Comparison of ENCODE assay signal across 8 cellular contexts in the genomic region with DNA sequence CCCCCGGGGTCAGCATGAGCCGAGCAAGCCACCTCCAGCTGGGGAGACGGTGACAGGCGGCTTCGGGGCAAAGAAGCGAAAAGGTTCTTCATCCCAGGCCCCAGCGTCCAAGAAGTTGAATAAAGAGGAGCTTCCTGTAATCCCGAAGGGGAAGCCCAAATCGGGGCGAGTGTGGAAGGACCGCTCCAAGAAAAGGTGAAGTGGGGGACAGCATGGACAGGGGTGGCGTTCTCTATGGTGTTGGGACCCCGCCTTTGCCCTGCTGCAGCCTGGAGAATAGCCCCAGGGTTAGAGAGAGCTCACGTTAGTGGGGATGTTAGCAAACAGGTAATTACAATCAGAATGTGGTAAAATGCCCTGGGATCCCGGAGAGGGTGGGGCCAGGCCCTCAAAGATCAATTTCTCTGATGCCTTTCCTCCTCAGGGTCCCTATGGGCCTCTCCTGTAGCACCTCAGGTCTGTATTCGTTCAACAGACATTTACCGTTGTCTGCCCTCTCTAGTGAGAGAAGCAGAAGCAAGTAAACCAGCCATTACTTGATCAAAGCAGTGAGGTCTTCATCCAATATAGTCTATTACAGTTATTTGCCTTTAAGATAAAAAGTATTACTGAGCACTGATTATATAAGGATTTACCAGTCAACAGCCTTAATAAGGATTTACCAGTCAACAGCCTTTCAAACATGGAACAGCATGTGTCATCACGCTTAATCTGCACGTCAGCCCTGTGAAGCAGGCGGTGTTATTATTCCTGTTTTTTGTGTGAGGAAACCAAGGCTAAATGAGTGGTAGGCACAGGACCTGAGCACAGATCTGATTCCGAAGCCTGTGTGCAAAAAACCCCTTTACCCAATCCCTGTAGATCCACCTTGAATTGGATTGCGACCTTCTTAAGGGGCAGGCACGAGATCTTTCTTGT. TPM values are rescaled to one million over a fixed set of nuclear protein-coding genes. Genes with fewer than 3 reads are reported as not detected.
DNase-seq lines count a peak whose midpoint lies in the region; ATAC-seq and TF ChIP-seq lines count a peak whose summit lies in the region.

No MANE protein-coding gene starts in this region.

- no peaks in the 10 kb centered on the region for H3K36me3 ChIP-seq in breast epithelium

- H3K27me3 Mint-ChIP-seq in IgD-negative memory B cell: no peaks in the 10 kb centered on the region

- H3K4me3 Mint-ChIP-seq in IgD-negative memory B cell: peak overlapping the region; percentile 74 to 100 (median 92)

- H3K9me3 ChIP-seq in breast epithelium (no peaks in the 10 kb centered on the region), mononuclear cell (ENCODE audit: low read depth, low read length) (no peaks in the 10 kb centered on the region)

- H3K4me3 ChIP-seq in AG09309 (ENCODE audit: control insufficient read depth, low read depth, low read length) (peak overlapping the region; percentile 99), breast epithelium (peak overlapping the region; percentile 79 to 91 (median 91)), mononuclear cell (ENCODE audit: low read length) (peak overlapping the region; percentile 76)

- peak overlapping the region; percentile 80 to 90 for H3K27ac ChIP-seq in breast epithelium

- no peak for ATAC-seq in HG03342 (IDR thresholded peaks at IDR 0.05; ENCODE audit: unreplicated experiment)

- H3K4me1 ChIP-seq in breast epithelium (peaks cover 8 to 28% of the 10 kb centered on the region in 2 donors), mononuclear cell (ENCODE audit: insufficient read depth, low read length) (peaks cover 38% of the 10 kb centered on the region)

- intact Hi-C loops in breast epithelium (cut with DNase I; ENCODE audit: low total_unique reads): no loop called here

- peak overlapping the region; percentile 85 to 98 (median 95) for H3K27ac Mint-ChIP-seq in IgD-negative memory B cell

- TF ChIP-seq POLR2A in breast epithelium (IDR thresholded peaks at IDR 0.05): no peak

- H3K4me1 Mint-ChIP-seq in IgD-negative memory B cell: peaks cover 26 to 35% (median 31%) of the 10 kb centered on the region in 3 donors

- TF ChIP-seq CTCF in AG09309 (IDR thresholded peaks at IDR 0.05; ENCODE audit: control insufficient read depth, insufficient read depth, low read depth, low read length, missing control alignments): no peak
- no peak for TF ChIP-seq CTCF in breast epithelium (IDR thresholded peaks at IDR 0.05)

- peaks cover 4% of the 10 kb centered on the region for H3K36me3 Mint-ChIP-seq in IgD-negative memory B cell

- DNase-seq in AG09309 (ENCODE audit: low read depth) (no peak), breast epithelium (ENCODE audit: low spot score in 2 of 2) (no peak), GDM1 (lab: John Stamatoyannopoulos, UW) (no peak), NOMO-1 treated with DMSO at 0.1 percent for 48 hours (lab: John Stamatoyannopoulos, UW; ENCODE audit: unreplicated experiment) (no peak), COLO668 (lab: John Stamatoyannopoulos, UW; ENCODE audit: unreplicated experiment) (no peak)

- no peaks in the 10 kb centered on the region for H3K9me3 Mint-ChIP-seq in IgD-negative memory B cell

- no peaks in the 10 kb centered on the region for H3K27me3 ChIP-seq in breast epithelium
- no peaks in the 10 kb centered on the region for H3K27me3 ChIP-seq in mononuclear cell (ENCODE audit: insufficient read depth, low read length)

RNA-seq across cellular contexts. Expression of gene CCDC86, which starts 1.0 kb away (rescaled TPM):
- 21.1 TPM for polyA plus RNA-seq in IgD-negative memory B cell
- total RNA-seq in breast epithelium (10 to 100 TPM; 17.8 to 22.9 (median 19.5) TPM), mononuclear cell (3.8 TPM)

RNA-seq across cellular contexts. Expression of gene PTGDR2, which starts 12.8 kb away (rescaled TPM):
- polyA plus RNA-seq in IgD-negative memory B cell: 0.16 TPM
- total RNA-seq in breast epithelium: under 1 TPM in 2 of 3 donors, not detected in 1; 0.16 to 0.59 TPM
- 0.52 TPM for total RNA-seq in mononuclear cell

RNA-seq across cellular contexts. Expression of gene ZP1, which starts 24.4 kb away (rescaled TPM):
- not detected for polyA plus RNA-seq in IgD-negative memory B cell
- total RNA-seq in breast epithelium (under 1 TPM in 2 of 3 donors, not detected in 1; 0.32 to 0.73 TPM), mononuclear cell (not detected)

RNA-seq across cellular contexts. Expression of gene MS4A10, which starts 57.8 kb away (rescaled TPM):
- polyA plus RNA-seq in IgD-negative memory B cell: not detected
- not detected for total RNA-seq in breast epithelium
- total RNA-seq in mononuclear cell: not detected
